Comparison of ENCODE assay signal across 18 cellular contexts in genomic region chr11:2797741-2798361, GRCh38.
A peak's percentile ranks its signal among the peaks of the same experiment; 100 is the strongest.
DNase-seq lines count a peak whose midpoint lies in the region; ATAC-seq and TF ChIP-seq lines count a peak whose summit lies in the region.
"Had no signal": no experiment of that assay in that cellular context is flagged by ENCODE, and none has a peak within 500 bp of the region (broad histone marks: within the 10 kb centered on the region; RNA-seq: fewer than 3 reads in every experiment).

No MANE protein-coding gene starts in this region.

- H3K27me3 ChIP-seq in colonic mucosa (no peaks in the 10 kb centered on the region), testis (no peaks in the 10 kb centered on the region)

- H3K27me3 Mint-ChIP-seq in activated T-cell treated with anti-CD3 and anti-CD28 coated beads, Interleukin-2, amount 50 U/mL, for 4 hours (ENCODE audit: low read depth) = no peaks in the 10 kb centered on the region
- no peaks in the 10 kb centered on the region for H3K27me3 Mint-ChIP-seq in activated CD4-positive, alpha-beta memory T cell treated with anti-CD3 and anti-CD28 coated beads, Interleukin-2, amount 10 ng/mL, durations not matched to agents 7 days and 5 days
- no peaks in the 10 kb centered on the region for H3K27me3 Mint-ChIP-seq in T-helper 2 cell treated with Interferon-gamma antibody and Interleukin-4, amounts not matched to agents 5 μg/mL and 100 μg/mL, for 36 hours (ENCODE audit: low read depth)
- H3K27me3 Mint-ChIP-seq: CD4-positive, alpha-beta T cell had no signal

- no peak overlapping the region for H3K9ac ChIP-seq in colonic mucosa (ENCODE audit: low read depth in 2 of 2, low read length in 2 of 2)

- TF ChIP-seq CTCF in colonic mucosa (IDR thresholded peaks at IDR 0.05) (no peak), mucosa of descending colon (IDR thresholded peaks at IDR 0.05) (no peak), testis (IDR thresholded peaks at IDR 0.05) (no peak)

- H3K4me1 ChIP-seq in colonic mucosa (no peaks in the 10 kb centered on the region), mucosa of descending colon (ENCODE audit: low read depth) (no peaks in the 10 kb centered on the region), testis (no peaks in the 10 kb centered on the region)

- H3K9me3 Mint-ChIP-seq in activated T-cell treated with anti-CD3 and anti-CD28 coated beads, Interleukin-2, amount 50 U/mL, for 4 hours = no peaks in the 10 kb centered on the region
- H3K9me3 Mint-ChIP-seq in activated CD4-positive, alpha-beta memory T cell treated with anti-CD3 and anti-CD28 coated beads, Interleukin-2, amount 10 ng/mL, durations not matched to agents 7 days and 5 days = no peaks in the 10 kb centered on the region
- H3K9me3 Mint-ChIP-seq in T-helper 2 cell treated with Interferon-gamma antibody and Interleukin-4, amounts not matched to agents 5 μg/mL and 100 μg/mL, for 36 hours = no peaks in the 10 kb centered on the region
- H3K9me3 Mint-ChIP-seq: CD4-positive, alpha-beta T cell; immature natural killer cell had no signal

- CTCF ChIA-PET in activated CD4-positive, alpha-beta memory T cell treated with anti-CD3 and anti-CD28 coated beads, Interleukin-2, amount 10 ng/mL, durations not matched to agents 7 days and 5 days (lab: Charles Lee) = no interaction called here

- H3K4me3 Mint-ChIP-seq in activated T-cell treated with anti-CD3 and anti-CD28 coated beads, Interleukin-2, amount 50 U/mL, for 4 hours = no peak overlapping the region
- H3K4me3 Mint-ChIP-seq in activated CD4-positive, alpha-beta memory T cell treated with anti-CD3 and anti-CD28 coated beads, Interleukin-2, amount 10 ng/mL, durations not matched to agents 7 days and 5 days = no peak overlapping the region
- no peak overlapping the region for H3K4me3 Mint-ChIP-seq in T-helper 2 cell treated with Interferon-gamma antibody and Interleukin-4, amounts not matched to agents 5 μg/mL and 100 μg/mL, for 36 hours
- H3K4me3 Mint-ChIP-seq: CD4-positive, alpha-beta T cell; HFFc6; immature natural killer cell had no signal

- 94 to 96% methylated on average over 2 to 9 of the region's 9 CpGs for WGBS in testis, 2 donors

- H3K36me3 ChIP-seq in colonic mucosa (no peaks in the 10 kb centered on the region), mucosa of descending colon (ENCODE audit: low read depth) (no peaks in the 10 kb centered on the region), testis (ENCODE audit: low read depth, missing control alignments) (no peaks in the 10 kb centered on the region)

- POLR2A ChIA-PET in activated CD4-positive, alpha-beta memory T cell treated with anti-CD3 and anti-CD28 coated beads, Interleukin-2, amount 10 ng/mL, durations not matched to agents 7 days and 5 days (lab: Charles Lee) = no interaction called here

- H3K4me1 Mint-ChIP-seq in activated T-cell treated with anti-CD3 and anti-CD28 coated beads, Interleukin-2, amount 50 U/mL, for 4 hours (ENCODE audit: low read depth) = no peaks in the 10 kb centered on the region
- no peaks in the 10 kb centered on the region for H3K4me1 Mint-ChIP-seq in activated CD4-positive, alpha-beta memory T cell treated with anti-CD3 and anti-CD28 coated beads, Interleukin-2, amount 10 ng/mL, durations not matched to agents 7 days and 5 days
- no peaks in the 10 kb centered on the region for H3K4me1 Mint-ChIP-seq in T-helper 2 cell treated with Interferon-gamma antibody and Interleukin-4, amounts not matched to agents 5 μg/mL and 100 μg/mL, for 36 hours (ENCODE audit: low read depth)
- H3K4me1 Mint-ChIP-seq: immature natural killer cell had no signal

- no peak for ATAC-seq in activated T-cell treated with anti-CD3 and anti-CD28 coated beads, Interleukin-2, amount 50 U/mL, for 4 hours
- no peak for ATAC-seq in mucosa of descending colon

- H3K36me3 Mint-ChIP-seq in activated T-cell treated with anti-CD3 and anti-CD28 coated beads, Interleukin-2, amount 50 U/mL, for 4 hours (ENCODE audit: insufficient read depth) = peaks cover 1% of the 10 kb centered on the region
- no peaks in the 10 kb centered on the region for H3K36me3 Mint-ChIP-seq in activated CD4-positive, alpha-beta memory T cell treated with anti-CD3 and anti-CD28 coated beads, Interleukin-2, amount 10 ng/mL, durations not matched to agents 7 days and 5 days (ENCODE audit: low read depth)
- no peaks in the 10 kb centered on the region for H3K36me3 Mint-ChIP-seq in T-helper 2 cell treated with Interferon-gamma antibody and Interleukin-4, amounts not matched to agents 5 μg/mL and 100 μg/mL, for 36 hours (ENCODE audit: low read depth)
- H3K36me3 Mint-ChIP-seq: immature natural killer cell had no signal

- no peak overlapping the region for H3K27ac ChIP-seq in colonic mucosa
- no peak overlapping the region for H3K27ac ChIP-seq in testis

- H3K9me3 ChIP-seq in colonic mucosa (no peaks in the 10 kb centered on the region), mucosa of descending colon (no peaks in the 10 kb centered on the region), testis (no peaks in the 10 kb centered on the region)

- no peak overlapping the region for H3K4me3 ChIP-seq in colonic mucosa
- H3K4me3 ChIP-seq in mucosa of descending colon = no peak overlapping the region
- no peak overlapping the region for H3K4me3 ChIP-seq in testis

- no peak overlapping the region for H3K27ac Mint-ChIP-seq in activated CD4-positive, alpha-beta memory T cell treated with anti-CD3 and anti-CD28 coated beads, Interleukin-2, amount 10 ng/mL, durations not matched to agents 7 days and 5 days
- H3K27ac Mint-ChIP-seq in T-helper 2 cell treated with Interferon-gamma antibody and Interleukin-4, amounts not matched to agents 5 μg/mL and 100 μg/mL, for 36 hours = no peak overlapping the region
- H3K27ac Mint-ChIP-seq: CD4-positive, alpha-beta T cell; HFFc6; immature natural killer cell had no signal

- intact Hi-C loops in colonic mucosa (cut with DNase I) (no loop called here), mucosa of descending colon (cut with DNase I, micrococcal nuclease) (no loop called here), testis (cut with DNase I; ENCODE audit: low total_unique reads) (no loop called here)

- peak; percentile 3 for DNase-seq in activated T-cell treated with anti-CD3 and anti-CD28 coated beads, Interleukin-2, amount 50 U/mL, for 4 hours
- DNase-seq in activated T-cell treated with anti-CD3 and anti-CD28 coated beads for 4 hours = no peak
- peak; percentile 13 for DNase-seq in colonic mucosa
- DNase-seq in mucosa of descending colon = peak in 2 of 3 donors; percentile 14 to 33
- DNase-seq in testis = peak; percentile 1
- no peak for DNase-seq in GM19238 (ENCODE audit: insufficient read length, low spot score)
- DNase-seq in activated CD4-positive, alpha-beta memory T cell treated with anti-CD3 and anti-CD28 coated beads, Interleukin-2, amount 10 ng/mL, durations not matched to agents 7 days and 5 days = no peak
- DNase-seq in T-helper 2 cell treated with Interferon-gamma antibody and Interleukin-4, amounts not matched to agents 5 μg/mL and 100 μg/mL, for 36 hours (ENCODE audit: low spot score) = no peak
- DNase-seq: activated CD4-positive, alpha-beta T cell treated with anti-CD3 and anti-CD28 coated beads, Interleukin-2, amount 50 U/mL, for 1 hour; dermis blood vessel endothelial cell; DMS79; HFFc6; immature natural killer cell; mesenchymal stem cell; NCI-H1694 treated with DMSO at 0.1 percent for 48 hours; NCI-H446; small intestine had no signal

- no peak for TF ChIP-seq POLR2A in testis (IDR thresholded peaks at IDR 0.05)

Comparison
In these comparisons a context has a peak if more than half of its experiments do, and no peak if none do; other contexts are left out.
1. DNase-seq: peak in activated T-cell treated with anti-CD3 and anti-CD28 coated beads, Interleukin-2, amount 50 U/mL, for 4 hours (single experiment), colonic mucosa (single experiment), mucosa of descending colon (2 of 3) and testis (single experiment); none in activated T-cell treated with anti-CD3 and anti-CD28 coated beads for 4 hours (single experiment), GM19238 (single experiment), activated CD4-positive, alpha-beta memory T cell treated with anti-CD3 and anti-CD28 coated beads, Interleukin-2, amount 10 ng/mL, durations not matched to agents 7 days and 5 days (single experiment) and T-helper 2 cell treated with Interferon-gamma antibody and Interleukin-4, amounts not matched to agents 5 μg/mL and 100 μg/mL, for 36 hours (single experiment).